Comparison of ENCODE assay signal across 8 cellular contexts in genomic region chr7:2719007-2719406, GRCh38. TPM values are rescaled to one million over a fixed set of nuclear protein-coding genes. Genes with fewer than 3 reads are reported as not detected.
DNase-seq lines count a peak whose midpoint lies in the region; ATAC-seq, FAIRE-seq and TF ChIP-seq lines count a peak whose summit lies in the region.

No MANE protein-coding gene starts in this region.

- H3K9ac ChIP-seq in SK-N-SH (no peak overlapping the region), HepG2 (ENCODE audit: insufficient read depth, low read depth, low read length) (no peak overlapping the region)

- 79% methylated on average over 16 of the region's 16 CpGs for WGBS in SK-N-SH (ENCODE audit: low lambda C conversion rate)
- WGBS in HepG2 (ENCODE audit: low lambda C conversion rate), result 71% methylated on average over 10 of the region's 16 CpGs

- FAIRE-seq in HepG2 (lab: Jason Lieb, UNC), result no peak

- DNase-seq in Right ventricle myocardium inferior (ENCODE audit: missing footprints), result peak; percentile 63
- no peak for DNase-seq in left ventricle myocardium superior
- peak; percentile 89 for DNase-seq in SK-N-SH
- DNase-seq in activated naive CD8-positive, alpha-beta T cell treated with anti-CD3 and anti-CD28 coated beads for 36 hours, result peak; percentile 74
- DNase-seq in HepG2 (ENCODE audit: low spot score), result no peak
- DNase-seq in type B pancreatic cell (ENCODE audit: extremely low spot score, unreplicated experiment), result no peak
- DNase-seq in retina, result no peak

- no peak for TF ChIP-seq POLR2A in HepG2 (IDR thresholded peaks at IDR 0.05; ENCODE audit: insufficient read depth in 1 of 2, low read depth in 2 of 2, low read length in 2 of 2)

- H3K9me3 ChIP-seq in SK-N-SH (no peaks in the 10 kb centered on the region), HepG2 (ENCODE audit: low read length) (no peaks in the 10 kb centered on the region)

- H3K4me1 ChIP-seq in SK-N-SH (ENCODE audit: control insufficient read depth in 1 of 2, insufficient read depth in 2 of 2, low read depth in 1 of 2, low read length in 1 of 2) (peaks cover 0 to 27% of the 10 kb centered on the region in 2 experiments; a peak in 1 of 4 replicates), HepG2 (ENCODE audit: insufficient read depth, low read length) (no peaks in the 10 kb centered on the region)

- TF ChIP-seq EP300 in SK-N-SH (IDR thresholded peaks at IDR 0.05; ENCODE audit: borderline replicate concordance in 1 of 2, low read depth in 1 of 2, low read length in 1 of 2), result no peak
- no peak for TF ChIP-seq EP300 in HepG2 (IDR thresholded peaks at IDR 0.05; ENCODE audit: low read depth in 2 of 2, low read length in 2 of 2)
- TF ChIP-seq EP300 in HepG2 (CRISPR knock-in tag; IDR thresholded peaks at IDR 0.05; ENCODE audit: borderline replicate concordance), result no peak

- in situ Hi-C loops in HepG2 (cut with HindIII; ENCODE audit: extremely low pct_ligation_motif_present, low pct_unique_long_range_greater_than_20kb), result no loop called here

- H3K36me3 Mint-ChIP-seq in activated naive CD8-positive, alpha-beta T cell treated with anti-CD3 and anti-CD28 coated beads for 36 hours, result peaks cover 3% of the 10 kb centered on the region
- peaks cover 17% of the 10 kb centered on the region for H3K36me3 Mint-ChIP-seq in type B pancreatic cell

- H3K27ac ChIP-seq in SK-N-SH (ENCODE audit: low read depth in 2 of 2, low read length in 1 of 2) (no peak overlapping the region), HepG2 (ENCODE audit: extremely low read length, insufficient read depth, low read length) (no peak overlapping the region)

- no peak overlapping the region for H3K4me2 ChIP-seq in SK-N-SH
- no peak overlapping the region for H3K4me2 ChIP-seq in HepG2 (ENCODE audit: low read depth, low read length)

- intact Hi-C loops in Right ventricle myocardium inferior (cut with DNase I) (loop anchor here (5.0 kb wide), 1 partner anchor 83 kb away; no protein-coding TSS in a partner anchor), left ventricle myocardium superior (cut with micrococcal nuclease) (no loop called here), HepG2 (cut with micrococcal nuclease; ENCODE audit: unreplicated experiment) (no loop called here)

- H3K4me3 ChIP-seq in SK-N-SH (ENCODE audit: low read depth in 2 of 2, low read length in 1 of 2), result no peak overlapping the region
- H3K4me3 ChIP-seq in HepG2 (replicated peaks in 1 of 3; ENCODE audit: insufficient read depth in 1 of 3, low read depth in 2 of 3, low read length in 3 of 3), result no peak overlapping the region

- H3K4me3 Mint-ChIP-seq in activated naive CD8-positive, alpha-beta T cell treated with anti-CD3 and anti-CD28 coated beads for 36 hours, result no peak overlapping the region
- H3K4me3 Mint-ChIP-seq in type B pancreatic cell, result no peak overlapping the region

- H2AFZ ChIP-seq in SK-N-SH (ENCODE audit: low read depth) (no peak overlapping the region), HepG2 (ENCODE audit: low read length) (no peak overlapping the region)

- H4K20me1 ChIP-seq in SK-N-SH (ENCODE audit: insufficient read depth) (no peaks in the 10 kb centered on the region), HepG2 (ENCODE audit: insufficient read depth, low read length) (no peaks in the 10 kb centered on the region)

- H3K79me2 ChIP-seq in SK-N-SH (ENCODE audit: insufficient read depth) (no peaks in the 10 kb centered on the region), HepG2 (ENCODE audit: insufficient read depth, low read length) (no peaks in the 10 kb centered on the region)

- peaks cover 49% of the 10 kb centered on the region for H3K27me3 Mint-ChIP-seq in activated naive CD8-positive, alpha-beta T cell treated with anti-CD3 and anti-CD28 coated beads for 36 hours
- H3K27me3 Mint-ChIP-seq in type B pancreatic cell, result no peaks in the 10 kb centered on the region

- no TSS peak for BruUV-seq in HepG2 (replicated peaks; lab: Mats Ljungman, UMichigan)

- H3K27me3 ChIP-seq in SK-N-SH (ENCODE audit: insufficient read depth), result no peaks in the 10 kb centered on the region
- no peaks in the 10 kb centered on the region for H3K27me3 ChIP-seq in HepG2 (ENCODE audit: control insufficient read depth in 1 of 2, insufficient read depth in 2 of 2, low read length in 2 of 2)

- no peaks in the 10 kb centered on the region for H3K9me2 ChIP-seq in SK-N-SH

- no peak overlapping the region for H3K27ac Mint-ChIP-seq in activated naive CD8-positive, alpha-beta T cell treated with anti-CD3 and anti-CD28 coated beads for 36 hours
- H3K27ac Mint-ChIP-seq in type B pancreatic cell, result peak overlapping the region; percentile 94

- TF ChIP-seq RAD21 in SK-N-SH (IDR thresholded peaks at IDR 0.05; ENCODE audit: low read length), result peak; percentile 46
- TF ChIP-seq RAD21 in HepG2 (CRISPR knock-in tag; IDR thresholded peaks at IDR 0.05), result no peak

- peaks cover 14 to 33% of the 10 kb centered on the region in 2 experiments for H3K36me3 ChIP-seq in SK-N-SH (replicated peaks in 1 of 2; ENCODE audit: control insufficient read depth in 1 of 2, insufficient read depth in 2 of 2, low read length in 1 of 2)
- H3K36me3 ChIP-seq in HepG2 (replicated peaks in 1 of 2; ENCODE audit: control insufficient read depth in 1 of 2, insufficient read depth in 2 of 2, low read length in 2 of 2), result peaks cover 6 to 21% of the 10 kb centered on the region in 2 experiments; a peak in 3 of 5 replicates

- POLR2A ChIA-PET in SK-N-SH (lab: Yijun Ruan, JAX) (no interaction called here), HepG2 (lab: Yijun Ruan, JAX) (interaction anchor here (0.8 kb wide), 1 partner anchor 25 kb away, joined by 3 read pairs; no protein-coding TSS in a partner anchor)

- ATAC-seq in Right ventricle myocardium inferior (no peak), left ventricle myocardium superior (no peak), HepG2 (peak; percentile 61), HG03095 (IDR thresholded peaks at IDR 0.05; ENCODE audit: unreplicated experiment) (no peak)

- peak; percentile 66 for TF ChIP-seq CTCF in SK-N-SH (IDR thresholded peaks at IDR 0.05)
- peak; percentile 64 for TF ChIP-seq CTCF in HepG2 (CRISPR knock-in tag; IDR thresholded peaks at IDR 0.05)
- TF ChIP-seq CTCF in type B pancreatic cell (conservative IDR thresholded peaks at IDR 0.05), result peak; percentile 70

- no peaks in the 10 kb centered on the region for H3F3A ChIP-seq in SK-N-SH (replicated peaks; ENCODE audit: insufficient read depth)

- H3K9me3 Mint-ChIP-seq in activated naive CD8-positive, alpha-beta T cell treated with anti-CD3 and anti-CD28 coated beads for 36 hours, result no peaks in the 10 kb centered on the region
- no peaks in the 10 kb centered on the region for H3K9me3 Mint-ChIP-seq in type B pancreatic cell

- peaks cover 59% of the 10 kb centered on the region for H3K4me1 Mint-ChIP-seq in activated naive CD8-positive, alpha-beta T cell treated with anti-CD3 and anti-CD28 coated beads for 36 hours
- H3K4me1 Mint-ChIP-seq in type B pancreatic cell (ENCODE audit: unreplicated experiment), result peaks cover 45% of the 10 kb centered on the region

- CTCF ChIA-PET in SK-N-SH (lab: Yijun Ruan, JAX) (interaction anchor here (0.5 to 7.6 kb wide), 32 partner anchors 9 to 1483 kb away, joined by 3 to 94 read pairs (median 4); no protein-coding TSS in a partner anchor), HepG2 (lab: Yijun Ruan, JAX; ENCODE audit: low intra/inter-chr PET ratio, low total read pairs) (interaction anchor here (1.2 kb wide), 1 partner anchor 48 kb away, joined by 7 read pairs; no protein-coding TSS in a partner anchor)

TF ChIP-seq in SK-N-SH, 30 proteins besides CTCF, POLR2A, EP300 and RAD21 (continues in another document):
- peak; percentile 44 for TF ChIP-seq SMC3 (IDR thresholded peaks at IDR 0.05; ENCODE audit: low read depth, low read length)

TF ChIP-seq in HepG2, 621 proteins besides CTCF, POLR2A, EP300 and RAD21 (continues in another document):
- TF ChIP-seq NR2F1 (CRISPR knock-in tag; IDR thresholded peaks at IDR 0.05) (no peak), HNRNPL (IDR thresholded peaks at IDR 0.05; ENCODE audit: low read depth, low read length) (peak; percentile 98), ZNF20 (CRISPR knock-in tag; IDR thresholded peaks at IDR 0.05) (no peak), RAD51 (IDR thresholded peaks at IDR 0.05; ENCODE audit: borderline replicate concordance) (no peak), CBFB (CRISPR knock-in tag; IDR thresholded peaks at IDR 0.05) (no peak), ZNF550 (CRISPR knock-in tag; IDR thresholded peaks at IDR 0.05; ENCODE audit: borderline replicate concordance) (no peak)

RNA-seq across cellular contexts. Expression of gene AMZ1, which starts 31.0 kb away (rescaled TPM):
- 0.05 TPM for total RNA-seq in Right ventricle myocardium inferior
- 0.05 TPM for total RNA-seq in left ventricle myocardium superior
- 0.15 and 0.19 TPM in 2 replicates for polyA plus RNA-seq in SK-N-SH (2012; rRNA removed)
- polyA plus RNA-seq in SK-N-SH (2012; cell fraction: cytosol; rRNA removed), result 0.04 and 0.12 TPM in 2 replicates
- 0.29 and 0.69 TPM in 2 replicates for polyA plus RNA-seq in SK-N-SH (2012; cell fraction: nucleus; rRNA removed)
- total RNA-seq in activated naive CD8-positive, alpha-beta T cell treated with anti-CD3 and anti-CD28 coated beads for 36 hours, result under 1 TPM in 1 of 2 experiments, not detected in 1; 0.04 TPM
- total RNA-seq in HepG2 (2016; rRNA removed; fragmentation: Illumina TruSeq; extraction: Trizol), result not detected in 2 replicates
- total RNA-seq in HepG2 (2016; cell fraction: cytosol; rRNA removed; fragmentation: Illumina TruSeq; extraction: Trizol; ENCODE audit: low read depth), result not detected in 2 replicates
- total RNA-seq in HepG2 (2016; cell fraction: insoluble cytoplasmic fraction; rRNA removed; fragmentation: Illumina TruSeq; extraction: Trizol), result not detected in 2 replicates
- not detected in 2 replicates for total RNA-seq in HepG2 (2016; cell fraction: membrane; rRNA removed; fragmentation: Illumina TruSeq; extraction: Trizol)
- not detected in 2 replicates for total RNA-seq in HepG2 (2016; cell fraction: nucleus; rRNA removed; fragmentation: Illumina TruSeq; extraction: Trizol)
- 0.03 TPM in 1 of 2 replicates, not detected in the other for polyA plus RNA-seq in HepG2 (2011; rRNA removed)
- polyA plus RNA-seq in HepG2 (2011; cell fraction: cytosol; rRNA removed), result 0.01 and 0.04 TPM in 2 replicates
- polyA plus RNA-seq in HepG2 (2011; cell fraction: nucleus; rRNA removed), result 0.18 and 0.26 TPM in 2 replicates
- 0.05 and 0.07 TPM in 2 replicates for polyA plus RNA-seq in HepG2 (2012)
- polyA plus RNA-seq in HepG2 (2016; cell fraction: cytosol; fragmentation: Illumina TruSeq; extraction: Trizol; ENCODE audit: low read depth), result not detected in 2 replicates
- not detected in 2 replicates for polyA plus RNA-seq in HepG2 (2016; cell fraction: insoluble cytoplasmic fraction; fragmentation: Illumina TruSeq; extraction: Trizol; ENCODE audit: low read depth)
- polyA plus RNA-seq in HepG2 (2016; cell fraction: membrane; fragmentation: Illumina TruSeq; extraction: Trizol; ENCODE audit: low read depth), result not detected in 2 replicates
- not detected in 2 replicates for polyA plus RNA-seq in HepG2 (2016; cell fraction: nucleus; fragmentation: Illumina TruSeq; extraction: Trizol; ENCODE audit: insufficient read depth, low read depth)
- 0.30 and 0.84 TPM in 2 replicates for polyA minus RNA-seq in HepG2 (2011; rRNA and poly(A)+ RNA removed; ENCODE audit: low replicate concordance)
- not detected in 2 replicates for polyA minus RNA-seq in HepG2 (2011; cell fraction: cytosol; rRNA and poly(A)+ RNA removed)
- polyA minus RNA-seq in HepG2 (2011; cell fraction: nucleus; rRNA and poly(A)+ RNA removed), result 0.13 TPM in 1 of 2 replicates, not detected in the other
- total RNA-seq in type B pancreatic cell (ENCODE audit: low replicate concordance), result 1.2 and 5.6 TPM in 2 replicates

Comparison
In these comparisons a context has a peak if more than half of its experiments do, and no peak if none do; other contexts are left out.
1. DNase-seq: peak in Right ventricle myocardium inferior (single experiment), SK-N-SH (single experiment) and activated naive CD8-positive, alpha-beta T cell treated with anti-CD3 and anti-CD28 coated beads for 36 hours (single experiment); none in left ventricle myocardium superior (single experiment), HepG2 (single experiment), type B pancreatic cell (single experiment) and retina (single experiment).
2. Peak in every context shown above with its lines, with median percentiles within 50 percentile points of each other: CTCF ChIP-seq.